In the genomic region with DNA sequence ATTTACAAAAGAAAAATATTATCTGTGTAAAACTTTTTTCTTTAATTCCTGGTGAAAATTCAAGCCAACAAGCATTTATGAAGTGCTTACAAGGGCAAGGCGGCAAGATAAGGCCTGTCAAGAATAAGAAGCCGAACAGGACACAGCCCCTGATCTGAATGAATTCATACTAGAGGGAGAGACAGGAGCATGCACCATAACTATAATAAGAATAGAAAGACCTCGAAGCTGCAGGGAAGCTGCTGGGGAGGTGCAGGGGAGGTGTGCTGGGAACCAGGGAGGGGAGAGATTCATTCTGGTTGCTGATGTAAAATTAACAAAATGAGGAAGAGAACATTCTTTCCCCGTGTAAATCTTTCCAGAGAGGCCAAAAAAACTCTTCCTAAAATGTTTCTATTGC, we compare ENCODE assay signal across 7 cellular contexts.
"Had no signal": no experiment of that assay in that cellular context is flagged by ENCODE, and none has a peak within 500 bp of the region (broad histone marks: within the 10 kb centered on the region; RNA-seq: fewer than 3 reads in every experiment).

No MANE protein-coding gene starts in this region.

- H3K4me3 ChIP-seq: GM23248, K562 had no signal

- ATAC-seq: K562 had no signal

- FAIRE-seq: HTR-8/SVneo, K562 had no signal

- DNase-seq: GM23248, GOT3, H9, HCEC 1CT, IMR-90 had no signal

- H3K27ac ChIP-seq: GM23248 had no signal
